Comparison of ENCODE assay signal across 10 cellular contexts in the genomic region with DNA sequence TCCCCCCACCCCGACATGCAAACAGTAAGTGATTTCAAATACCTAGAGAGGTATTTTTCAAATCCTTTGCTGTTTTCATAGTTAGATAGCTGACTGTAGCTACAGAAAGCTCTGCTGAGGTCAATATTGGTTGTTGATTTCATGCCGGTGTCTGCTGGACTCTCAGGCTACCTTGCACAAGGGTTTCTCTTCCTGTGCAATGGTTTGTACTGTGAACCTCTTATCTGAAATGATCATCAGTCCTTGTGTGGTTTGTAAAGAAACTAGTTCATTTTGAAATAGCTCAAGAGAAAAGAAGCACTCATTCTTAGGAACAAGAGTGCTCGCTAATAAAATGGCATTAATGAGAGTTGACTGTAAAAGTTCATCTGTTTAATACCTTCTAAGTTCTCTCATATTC. TPM values are rescaled to one million over a fixed set of nuclear protein-coding genes. Genes with fewer than 3 reads are reported as not detected.
DNase-seq lines count a peak whose midpoint lies in the region; ATAC-seq and TF ChIP-seq lines count a peak whose summit lies in the region.
"Had no signal": no experiment of that assay in that cellular context is flagged by ENCODE, and none has a peak within 500 bp of the region (broad histone marks: within the 10 kb centered on the region; RNA-seq: fewer than 3 reads in every experiment).

No MANE protein-coding gene starts in this region.

- no peak overlapping the region; the same call in 1 of the 2 replicates for H3K9ac ChIP-seq in KMS-11

- H3K4me2 ChIP-seq in KMS-11 (peak overlapping the region; percentile 88), osteoblast (ENCODE audit: insufficient read depth, low read length) (no peak overlapping the region)

- H3K79me2 ChIP-seq in KMS-11 (ENCODE audit: insufficient read depth, low read depth) (peaks cover 36% of the 10 kb centered on the region; the same call in 1 of the 2 replicates), osteoblast (ENCODE audit: insufficient read depth, low read length) (peaks cover 50% of the 10 kb centered on the region)

- peak overlapping the region; percentile 94 for H3K27ac Mint-ChIP-seq in activated T-helper 2 cell treated with anti-CD3 and anti-CD28 coated beads, Interferon-gamma antibody, Interleukin-2, Interleukin-4, amounts not matched to agents 10 μg/mL and 5 μg/mL and 100 μg/mL, durations not matched to agents 14 hours and 24 hours and 36 hours
- no peak overlapping the region for H3K27ac Mint-ChIP-seq in nephron progenitor cell

- DNase-seq in GF-D8 (lab: John Stamatoyannopoulos, UW), result peak; percentile 73
- no peak for DNase-seq in activated T-helper 2 cell treated with anti-CD3 and anti-CD28 coated beads, Interferon-gamma antibody, Interleukin-2, Interleukin-4, amounts not matched to agents 10 μg/mL and 5 μg/mL and 100 μg/mL, durations not matched to agents 14 hours and 24 hours and 36 hours (ENCODE audit: low spot score)
- no peak for DNase-seq in nephron progenitor cell
- DNase-seq in ascending aorta (ENCODE audit: low spot score in 2 of 2), result no peak
- no peak for DNase-seq in osteoblast (ENCODE audit: insufficient read length, low spot score, missing footprints)
- DNase-seq: stimulated activated CD4-positive, alpha-beta T cell treated with anti-CD3 and anti-CD28 coated beads, Interleukin-2, amount 100 ng/mL, for 48 hours had no signal

- H3K27ac ChIP-seq in KMS-11, result peak overlapping the region; percentile 29; the same call in 1 of the 2 replicates
- H3K27ac ChIP-seq in ascending aorta, result no peak overlapping the region
- no peak overlapping the region for H3K27ac ChIP-seq in osteoblast (ENCODE audit: low read depth, low read length)
- H3K27ac ChIP-seq: SK-N-MC had no signal

- H3K36me3 ChIP-seq in KMS-11 (ENCODE audit: insufficient read depth) (no peaks in the 10 kb centered on the region), ascending aorta (no peaks in the 10 kb centered on the region), osteoblast (ENCODE audit: insufficient read depth, low read length) (no peaks in the 10 kb centered on the region)

- H4K20me1 ChIP-seq in KMS-11 (ENCODE audit: insufficient read depth) (no peaks in the 10 kb centered on the region), osteoblast (ENCODE audit: insufficient read depth, low read length) (peaks cover 7% of the 10 kb centered on the region)

- peaks cover 61% of the 10 kb centered on the region for H3K4me1 ChIP-seq in KMS-11 (ENCODE audit: low read depth, poor library complexity, severe bottlenecking)
- H3K4me1 ChIP-seq in mononuclear cell (ENCODE audit: insufficient read depth, low read length), result peaks cover 62% of the 10 kb centered on the region
- H3K4me1 ChIP-seq in ascending aorta, result no peaks in the 10 kb centered on the region
- H3K4me1 ChIP-seq in osteoblast (ENCODE audit: insufficient read depth, low read length), result peaks cover 6% of the 10 kb centered on the region

- no peaks in the 10 kb centered on the region for H3K36me3 Mint-ChIP-seq in activated T-helper 2 cell treated with anti-CD3 and anti-CD28 coated beads, Interferon-gamma antibody, Interleukin-2, Interleukin-4, amounts not matched to agents 10 μg/mL and 5 μg/mL and 100 μg/mL, durations not matched to agents 14 hours and 24 hours and 36 hours (ENCODE audit: low read depth)
- no peaks in the 10 kb centered on the region for H3K36me3 Mint-ChIP-seq in nephron progenitor cell (ENCODE audit: low read depth)

- no peaks in the 10 kb centered on the region for H3K9me3 Mint-ChIP-seq in activated T-helper 2 cell treated with anti-CD3 and anti-CD28 coated beads, Interferon-gamma antibody, Interleukin-2, Interleukin-4, amounts not matched to agents 10 μg/mL and 5 μg/mL and 100 μg/mL, durations not matched to agents 14 hours and 24 hours and 36 hours
- peaks cover 30% of the 10 kb centered on the region for H3K9me3 Mint-ChIP-seq in nephron progenitor cell

- no peak for TF ChIP-seq CTCF in KMS-11 (conservative IDR thresholded peaks at IDR 0.05; ENCODE audit: low read depth, low read length)
- no peak for TF ChIP-seq CTCF in nephron progenitor cell (IDR thresholded peaks at IDR 0.05)
- TF ChIP-seq CTCF in ascending aorta (IDR thresholded peaks at IDR 0.05), result no peak
- no peak for TF ChIP-seq CTCF in osteoblast (IDR thresholded peaks at IDR 0.05; ENCODE audit: extremely low read depth, low read depth, low read length)

- no peak overlapping the region for H2AFZ ChIP-seq in KMS-11 (ENCODE audit: low read depth)
- no peak overlapping the region for H2AFZ ChIP-seq in osteoblast (ENCODE audit: low read length)

- no peak for ATAC-seq in GM21367 (IDR thresholded peaks at IDR 0.05; ENCODE audit: unreplicated experiment)

- H3K4me3 Mint-ChIP-seq in activated T-helper 2 cell treated with anti-CD3 and anti-CD28 coated beads, Interferon-gamma antibody, Interleukin-2, Interleukin-4, amounts not matched to agents 10 μg/mL and 5 μg/mL and 100 μg/mL, durations not matched to agents 14 hours and 24 hours and 36 hours (ENCODE audit: low read depth), result peak overlapping the region; percentile 82
- no peak overlapping the region for H3K4me3 Mint-ChIP-seq in nephron progenitor cell

- no peak overlapping the region for H3K4me3 ChIP-seq in KMS-11 (IDR thresholded peaks at IDR 0.05; ENCODE audit: insufficient read depth, low read depth, low read length)
- peak overlapping the region; percentile 12 for H3K4me3 ChIP-seq in mononuclear cell (ENCODE audit: low read length)
- H3K4me3 ChIP-seq in ascending aorta, result no peak overlapping the region
- H3K4me3 ChIP-seq in osteoblast (ENCODE audit: insufficient read depth, low read length), result no peak overlapping the region
- H3K4me3 ChIP-seq: SK-N-MC had no signal

- H3K27me3 Mint-ChIP-seq in activated T-helper 2 cell treated with anti-CD3 and anti-CD28 coated beads, Interferon-gamma antibody, Interleukin-2, Interleukin-4, amounts not matched to agents 10 μg/mL and 5 μg/mL and 100 μg/mL, durations not matched to agents 14 hours and 24 hours and 36 hours (ENCODE audit: low read depth), result no peaks in the 10 kb centered on the region
- H3K27me3 Mint-ChIP-seq in nephron progenitor cell (ENCODE audit: low read depth, poor library complexity), result peaks cover 17% of the 10 kb centered on the region

- peaks cover 53% of the 10 kb centered on the region for H3K4me1 Mint-ChIP-seq in activated T-helper 2 cell treated with anti-CD3 and anti-CD28 coated beads, Interferon-gamma antibody, Interleukin-2, Interleukin-4, amounts not matched to agents 10 μg/mL and 5 μg/mL and 100 μg/mL, durations not matched to agents 14 hours and 24 hours and 36 hours (ENCODE audit: low read depth)
- H3K4me1 Mint-ChIP-seq in nephron progenitor cell, result peaks cover 22% of the 10 kb centered on the region

- intact Hi-C loops in activated T-helper 2 cell treated with anti-CD3 and anti-CD28 coated beads, Interferon-gamma antibody, Interleukin-2, Interleukin-4, amounts not matched to agents 10 μg/mL and 5 μg/mL and 100 μg/mL, durations not matched to agents 14 hours and 24 hours and 36 hours (cut with micrococcal nuclease), result loop anchor here (5.0 to 10.0 kb wide), 4 partner anchors 208 to 827 kb away; a partner anchor contains a TSS
- intact Hi-C loops in ascending aorta (cut with DNase I), result no loop called here

- no peaks in the 10 kb centered on the region for H3K9me3 ChIP-seq in mononuclear cell (ENCODE audit: low read depth, low read length)
- no peaks in the 10 kb centered on the region for H3K9me3 ChIP-seq in ascending aorta
- no peaks in the 10 kb centered on the region for H3K9me3 ChIP-seq in osteoblast (ENCODE audit: low read depth, low read length)

- H3K27me3 ChIP-seq in KMS-11 (ENCODE audit: insufficient read depth, low read depth) (no peaks in the 10 kb centered on the region), mononuclear cell (ENCODE audit: insufficient read depth, low read length) (no peaks in the 10 kb centered on the region), ascending aorta (no peaks in the 10 kb centered on the region), osteoblast (ENCODE audit: insufficient read depth, low read length) (no peaks in the 10 kb centered on the region)

RNA-seq across cellular contexts. Expression of a gene that starts 2.1 kb away (rescaled TPM):
- 25.2 and 26.5 TPM in 2 replicates for total RNA-seq in activated T-helper 2 cell treated with anti-CD3 and anti-CD28 coated beads, Interferon-gamma antibody, Interleukin-2, Interleukin-4, amounts not matched to agents 10 μg/mL and 5 μg/mL and 100 μg/mL, durations not matched to agents 14 hours and 24 hours and 36 hours
- total RNA-seq in mononuclear cell (21.8 TPM), ascending aorta (7.3 TPM), osteoblast (9.8 and 11.8 TPM in 2 replicates)
